ENCODE assay signal across 37 cellular contexts in the genomic region with DNA sequence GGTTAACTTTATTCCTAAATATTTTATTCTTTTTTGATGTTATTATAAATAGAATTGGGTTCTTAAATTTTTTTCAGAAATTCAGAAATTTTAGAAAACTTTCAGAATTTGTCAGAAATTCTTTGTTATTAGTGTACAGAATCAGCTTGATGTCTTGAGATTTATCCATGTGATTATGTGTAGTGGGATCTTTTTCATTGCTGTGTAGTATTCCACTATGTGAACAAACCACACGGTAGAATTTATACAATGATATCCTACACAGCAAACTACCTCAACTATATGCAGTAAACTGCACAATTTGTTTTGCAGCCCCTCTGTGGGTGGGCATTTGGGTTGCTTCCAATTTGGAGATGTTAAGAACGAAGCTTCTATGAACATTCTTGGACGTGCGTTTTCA. TPM values are rescaled to one million over a fixed set of nuclear protein-coding genes. Genes with fewer than 3 reads are reported as not detected.
"Had no signal": no experiment of that assay in that cellular context is flagged by ENCODE, and none has a peak within 500 bp of the region (broad histone marks: within the 10 kb centered on the region; RNA-seq: fewer than 3 reads in every experiment).

No MANE protein-coding gene starts in this region.

- FAIRE-seq: astrocyte had no signal

- H3K27me3 ChIP-seq: adrenal gland, body of pancreas, breast epithelium had no signal

- H3K4me3 Mint-ChIP-seq: activated B cell treated with CpG ODN at 0.5 μM for 24 hours; activated CD4-positive, alpha-beta memory T cell treated with anti-CD3 and anti-CD28 coated beads for 36 hours; activated CD4-positive, alpha-beta T cell treated with anti-CD3 and anti-CD28 coated beads, Interleukin-2, amount 10 ng/mL, durations not matched to agents 24 days and 14 days; activated CD8-positive, alpha-beta T cell treated with anti-CD3 and anti-CD28 coated beads for 36 hours; activated naive CD4-positive, alpha-beta T cell treated with anti-CD3 and anti-CD28 coated beads for 36 hours; activated naive CD8-positive, alpha-beta T cell treated with anti-CD3 and anti-CD28 coated beads for 36 hours; activated T-cell treated with anti-CD3 and anti-CD28 coated beads, Interleukin-2, amount 50 U/mL, for 4 hours; activated T-cell treated with anti-CD3 and anti-CD28 coated beads, Interleukin-2, amount 50 U/mL, for 72 hours; activated T-helper 1 cell treated with anti-CD3 and anti-CD28 coated beads, Interleukin-12 subunit alpha, Interleukin-12 subunit beta, Interleukin-2, Interleukin-4 antibody, amounts not matched to agents 30 ng/mL and 10 ng/mL and 1 ng/mL, durations not matched to agents 14 hours and 24 hours and 36 hours; activated T-helper 17 cell treated with anti-CD3 and anti-CD28 coated beads, Interleukin-2, amount 50 U/mL, for 72 hours; T-helper 1 cell treated with Interleukin-12 subunit alpha and Interleukin-12 subunit beta and Interleukin-4 antibody, amounts not matched to agents 30 μg/mL and 1 μg/mL, for 36 hours; T-helper 2 cell treated with Interferon-gamma antibody and Interleukin-4, amounts not matched to agents 5 μg/mL and 100 μg/mL, for 36 hours had no signal

- H3K4me1 ChIP-seq: adrenal gland, body of pancreas, breast epithelium had no signal

- H3K27me3 Mint-ChIP-seq: activated CD4-positive, alpha-beta memory T cell treated with anti-CD3 and anti-CD28 coated beads for 36 hours; activated CD8-positive, alpha-beta T cell treated with anti-CD3 and anti-CD28 coated beads for 36 hours had no signal

- ATAC-seq: activated CD8-positive, alpha-beta T cell treated with anti-CD3 and anti-CD28 coated beads for 36 hours; activated naive CD4-positive, alpha-beta T cell treated with anti-CD3 and anti-CD28 coated beads, Interleukin-2, amount 50 U/mL, for 72 hours; activated T-cell treated with anti-CD3 and anti-CD28 coated beads, Interleukin-2, amount 50 U/mL, for 4 hours; activated T-cell treated with anti-CD3 and anti-CD28 coated beads, Interleukin-2, amount 50 U/mL, for 72 hours; activated T-helper 17 cell treated with anti-CD3 and anti-CD28 coated beads, Interleukin-2, amount 50 U/mL, for 72 hours; body of pancreas had no signal

- H3K36me3 ChIP-seq: adrenal gland, brain microvascular endothelial cell, breast epithelium, WERI-Rb-1 had no signal

- H3K36me3 Mint-ChIP-seq: activated CD4-positive, alpha-beta memory T cell treated with anti-CD3 and anti-CD28 coated beads for 36 hours; activated naive CD4-positive, alpha-beta T cell treated with anti-CD3 and anti-CD28 coated beads, Interleukin-2, amount 50 U/mL, for 72 hours; activated naive CD8-positive, alpha-beta T cell treated with anti-CD3 and anti-CD28 coated beads for 36 hours had no signal

- H3K9me3 Mint-ChIP-seq: activated CD4-positive, alpha-beta T cell treated with anti-CD3 and anti-CD28 coated beads, Interleukin-2, amount 10 ng/mL, durations not matched to agents 24 days and 14 days; activated naive CD8-positive, alpha-beta T cell treated with anti-CD3 and anti-CD28 coated beads for 36 hours; activated T-helper 1 cell treated with anti-CD3 and anti-CD28 coated beads, Interleukin-12 subunit alpha, Interleukin-12 subunit beta, Interleukin-2, Interleukin-4 antibody, amounts not matched to agents 30 ng/mL and 10 ng/mL and 1 ng/mL, durations not matched to agents 14 hours and 24 hours and 36 hours had no signal

- H3K27ac ChIP-seq: adrenal gland, body of pancreas, brain microvascular endothelial cell, breast epithelium, WERI-Rb-1 had no signal

- H3K9me3 ChIP-seq: adrenal gland, body of pancreas, breast epithelium had no signal

- H3K27ac Mint-ChIP-seq: activated B cell treated with CpG ODN at 0.5 μM for 24 hours; activated CD4-positive, alpha-beta memory T cell treated with anti-CD3 and anti-CD28 coated beads for 36 hours; activated CD4-positive, alpha-beta T cell treated with anti-CD3 and anti-CD28 coated beads, Interleukin-2, amount 10 ng/mL, durations not matched to agents 24 days and 14 days; activated CD8-positive, alpha-beta T cell treated with anti-CD3 and anti-CD28 coated beads for 36 hours; activated naive CD4-positive, alpha-beta T cell treated with anti-CD3 and anti-CD28 coated beads for 36 hours; activated naive CD4-positive, alpha-beta T cell treated with anti-CD3 and anti-CD28 coated beads, Interleukin-2, amount 50 U/mL, for 72 hours; activated naive CD8-positive, alpha-beta T cell treated with anti-CD3 and anti-CD28 coated beads for 36 hours; activated T-cell treated with anti-CD3 and anti-CD28 coated beads, Interleukin-2, amount 50 U/mL, for 72 hours; activated T-helper 1 cell treated with anti-CD3 and anti-CD28 coated beads, Interleukin-12 subunit alpha, Interleukin-12 subunit beta, Interleukin-2, Interleukin-4 antibody, amounts not matched to agents 30 ng/mL and 10 ng/mL and 1 ng/mL, durations not matched to agents 14 hours and 24 hours and 36 hours; activated T-helper 17 cell treated with anti-CD3 and anti-CD28 coated beads, Interleukin-2, amount 50 U/mL, for 72 hours; T-helper 1 cell treated with Interleukin-12 subunit alpha and Interleukin-12 subunit beta and Interleukin-4 antibody, amounts not matched to agents 30 μg/mL and 1 μg/mL, for 36 hours; T-helper 2 cell treated with Interferon-gamma antibody and Interleukin-4, amounts not matched to agents 5 μg/mL and 100 μg/mL, for 36 hours had no signal

- H3K4me1 Mint-ChIP-seq: activated B cell treated with CpG ODN at 0.5 μM for 24 hours; activated CD4-positive, alpha-beta T cell treated with anti-CD3 and anti-CD28 coated beads, Interleukin-2, amount 10 ng/mL, durations not matched to agents 24 days and 14 days; activated naive CD8-positive, alpha-beta T cell treated with anti-CD3 and anti-CD28 coated beads for 36 hours; activated T-helper 17 cell treated with anti-CD3 and anti-CD28 coated beads, Interleukin-2, amount 50 U/mL, for 72 hours had no signal

- DNase-seq: activated B cell treated with CpG ODN at 0.5 μM for 24 hours; activated CD4-positive, alpha-beta memory T cell treated with anti-CD3 and anti-CD28 coated beads for 36 hours; activated CD4-positive, alpha-beta T cell treated with anti-CD3 and anti-CD28 coated beads for 4 hours; activated CD4-positive, alpha-beta T cell treated with anti-CD3 and anti-CD28 coated beads, Interleukin-2, amount 10 ng/mL, durations not matched to agents 24 days and 14 days; activated CD4-positive, alpha-beta T cell treated with anti-CD3 and anti-CD28 coated beads, Interleukin-2, amount 50 U/mL, for 1 hour; activated CD4-positive, alpha-beta T cell treated with anti-CD3 and anti-CD28 coated beads, Interleukin-2, amount 50 U/mL, for 4 hours; activated CD4-positive, CD25-positive, alpha-beta regulatory T cell treated with anti-CD3 and anti-CD28 coated beads, Interleukin-2, amount 50 U/mL, for 72 hours; activated CD8-positive, alpha-beta memory T cell treated with anti-CD3 and anti-CD28 coated beads, Interleukin-2, amount 50 U/mL, for 4 hours; activated CD8-positive, alpha-beta T cell treated with anti-CD3 and anti-CD28 coated beads for 36 hours; activated effector memory CD4-positive, alpha-beta T cell treated with anti-CD3 and anti-CD28 coated beads, Interleukin-2, amount 50 U/mL, for 16 hours; activated gamma-delta T cell treated with Interleukin-2 at 50 U/mL for 16 hours; activated naive CD4-positive, alpha-beta T cell; activated naive CD4-positive, alpha-beta T cell treated with anti-CD3 and anti-CD28 coated beads for 36 hours; activated naive CD4-positive, alpha-beta T cell treated with anti-CD3 and anti-CD28 coated beads, Interleukin-2, amount 50 U/mL, for 16 hours; activated naive CD8-positive, alpha-beta T cell treated with anti-CD3 and anti-CD28 coated beads for 36 hours; activated T-cell treated with anti-CD3 and anti-CD28 coated beads for 4 hours; activated T-cell treated with anti-CD3 and anti-CD28 coated beads, Interleukin-2, amount 50 U/mL, for 1 hour; activated T-cell treated with anti-CD3 and anti-CD28 coated beads, Interleukin-2, amount 50 U/mL, for 4 hours; activated T-cell treated with anti-CD3 and anti-CD28 coated beads, Interleukin-2, amount 50 U/mL, for 72 hours; adrenal gland; amniotic stem cell; body of pancreas; brain microvascular endothelial cell; central memory CD4-positive, alpha-beta T cell; SW 1271; T-helper 1 cell; T-helper 2 cell; T-helper 9 cell; WERI-Rb-1 had no signal

- H3K4me3 ChIP-seq: adrenal gland, body of pancreas, breast epithelium had no signal

RNA-seq across cellular contexts. Expression of gene PACSIN1, which starts 43.9 kb away (rescaled TPM):
- total RNA-seq: activated CD4-positive, alpha-beta T cell treated with anti-CD3 and anti-CD28 coated beads, Interleukin-2, amount 10 ng/mL, durations not matched to agents 24 days and 14 days; activated T-helper 1 cell treated with anti-CD3 and anti-CD28 coated beads, Interleukin-12 subunit alpha, Interleukin-12 subunit beta, Interleukin-2, Interleukin-4 antibody, amounts not matched to agents 30 ng/mL and 10 ng/mL and 1 ng/mL, durations not matched to agents 14 hours and 24 hours and 36 hours had no signal

RNA-seq across cellular contexts. Expression of gene SPDEF, which starts 46.3 kb away (rescaled TPM):
- total RNA-seq: activated CD4-positive, alpha-beta T cell treated with anti-CD3 and anti-CD28 coated beads, Interleukin-2, amount 10 ng/mL, durations not matched to agents 24 days and 14 days; activated CD8-positive, alpha-beta memory T cell treated with anti-CD3 and anti-CD28 coated beads for 36 hours; activated CD8-positive, alpha-beta T cell treated with anti-CD3 and anti-CD28 coated beads for 36 hours; activated naive CD8-positive, alpha-beta T cell treated with anti-CD3 and anti-CD28 coated beads for 36 hours; activated T-helper 1 cell treated with anti-CD3 and anti-CD28 coated beads, Interleukin-12 subunit alpha, Interleukin-12 subunit beta, Interleukin-2, Interleukin-4 antibody, amounts not matched to agents 30 ng/mL and 10 ng/mL and 1 ng/mL, durations not matched to agents 14 hours and 24 hours and 36 hours; body of pancreas had no signal
